1 cellular context compared by ENCODE assay signal in the genomic region with DNA sequence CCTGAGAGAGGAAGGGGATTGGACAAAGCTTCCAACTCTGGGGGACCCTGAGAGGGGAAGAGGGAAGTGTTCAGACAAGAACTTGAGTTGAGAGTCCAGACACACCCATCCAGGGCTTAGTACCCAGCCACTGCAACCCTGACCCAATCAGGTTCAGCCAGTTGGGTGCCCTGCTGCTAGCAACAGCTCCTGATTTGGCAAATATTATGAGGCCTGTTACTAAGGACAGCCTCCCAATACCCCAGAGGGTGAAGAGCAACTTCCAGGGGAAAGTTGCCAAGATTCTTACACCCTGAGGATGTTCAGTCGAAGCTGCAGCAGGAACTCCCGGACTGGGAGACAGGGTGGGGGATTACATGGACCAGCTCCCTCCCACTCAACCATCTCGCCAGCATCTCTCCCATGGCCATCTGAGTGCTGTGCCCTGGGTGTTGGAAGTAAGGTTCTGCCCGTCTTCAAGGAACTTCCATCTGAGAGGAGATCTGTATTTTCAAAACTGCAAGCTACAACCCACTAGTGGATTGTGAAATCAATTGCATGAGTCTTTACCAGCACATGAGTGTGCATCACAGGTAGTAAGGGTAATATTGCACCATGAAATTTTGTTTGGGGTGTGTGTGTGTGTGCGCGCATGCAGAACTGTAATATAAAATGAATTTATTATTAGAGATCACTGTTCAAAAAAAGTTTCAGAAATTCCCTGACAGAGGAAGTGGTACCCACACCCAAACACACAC.
TF ChIP-seq lines count a peak whose summit lies in the region.

No MANE protein-coding gene starts in this region.

TF ChIP-seq in WTC11, 78 proteins besides CTCF, POLR2A, EP300 and RAD21 (continued from another document):
- TF ChIP-seq, protein P1, sequence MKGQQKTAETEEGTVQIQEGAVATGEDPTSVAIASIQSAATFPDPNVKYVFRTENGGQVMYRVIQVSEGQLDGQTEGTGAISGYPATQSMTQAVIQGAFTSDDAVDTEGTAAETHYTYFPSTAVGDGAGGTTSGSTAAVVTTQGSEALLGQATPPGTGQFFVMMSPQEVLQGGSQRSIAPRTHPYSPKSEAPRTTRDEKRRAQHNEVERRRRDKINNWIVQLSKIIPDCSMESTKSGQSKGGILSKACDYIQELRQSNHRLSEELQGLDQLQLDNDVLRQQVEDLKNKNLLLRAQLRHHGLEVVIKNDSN (CRISPR knock-in tag; IDR thresholded peaks at IDR 0.05) = no peak
- TF ChIP-seq, protein P2, sequence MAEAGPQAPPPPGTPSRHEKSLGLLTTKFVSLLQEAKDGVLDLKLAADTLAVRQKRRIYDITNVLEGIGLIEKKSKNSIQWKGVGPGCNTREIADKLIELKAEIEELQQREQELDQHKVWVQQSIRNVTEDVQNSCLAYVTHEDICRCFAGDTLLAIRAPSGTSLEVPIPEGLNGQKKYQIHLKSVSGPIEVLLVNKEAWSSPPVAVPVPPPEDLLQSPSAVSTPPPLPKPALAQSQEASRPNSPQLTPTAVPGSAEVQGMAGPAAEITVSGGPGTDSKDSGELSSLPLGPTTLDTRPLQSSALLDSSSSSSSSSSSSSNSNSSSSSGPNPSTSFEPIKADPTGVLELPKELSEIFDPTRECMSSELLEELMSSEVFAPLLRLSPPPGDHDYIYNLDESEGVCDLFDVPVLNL (CRISPR knock-in tag; IDR thresholded peaks at IDR 0.05; ENCODE audit: borderline replicate concordance, low read depth) = no peak
